22 cellular contexts compared by ENCODE assay signal in the genomic region with DNA sequence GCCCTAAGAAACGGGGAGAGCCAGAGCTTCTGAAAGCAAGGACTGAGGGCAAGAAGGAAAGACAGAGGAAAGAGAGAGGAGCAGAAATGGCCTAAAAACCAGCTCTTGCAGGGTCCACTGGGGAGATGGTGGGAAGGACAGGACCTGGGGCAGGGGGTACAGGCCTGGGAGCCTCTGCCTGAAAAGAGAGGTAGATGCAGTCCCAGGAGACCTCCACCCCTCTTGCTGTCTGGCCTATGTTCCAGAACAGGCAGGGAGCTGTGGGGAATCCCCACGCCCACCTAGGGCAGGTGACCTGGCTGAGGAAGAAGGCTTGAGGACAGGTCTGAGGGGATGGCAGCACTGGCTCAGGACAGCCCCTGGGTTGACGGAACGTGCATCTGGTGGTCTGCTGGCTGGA. TPM values are rescaled to one million over a fixed set of nuclear protein-coding genes. Genes with fewer than 3 reads are reported as not detected.
DNase-seq lines count a peak whose midpoint lies in the region; ATAC-seq and TF ChIP-seq lines count a peak whose summit lies in the region.
"Had no signal": no experiment of that assay in that cellular context is flagged by ENCODE, and none has a peak within 500 bp of the region (broad histone marks: within the 10 kb centered on the region; RNA-seq: fewer than 3 reads in every experiment).

No MANE protein-coding gene starts in this region.

- no peaks in the 10 kb centered on the region for H3K4me1 ChIP-seq in vagina
- H3K4me1 ChIP-seq: A549 had no signal

- peak; percentile 30 for DNase-seq in activated CD4-positive, alpha-beta T cell treated with anti-CD3 and anti-CD28 coated beads, Interleukin-2, amount 10 ng/mL, durations not matched to agents 24 days and 14 days
- no peak for DNase-seq in activated CD4-positive, alpha-beta T cell treated with anti-CD3 and anti-CD28 coated beads for 1 hour
- DNase-seq in islet precursor cell (peak; percentile 29), vagina (ENCODE audit: extremely low spot score in 2 of 2) (peak; percentile 77), DMS79 (lab: John Stamatoyannopoulos, UW) (no peak)
- no peak for DNase-seq in activated naive CD8-positive, alpha-beta T cell treated with anti-CD3 and anti-CD28 coated beads, Interleukin-2, amount 50 U/mL, for 24 hours
- DNase-seq: AML-193; C1 segment of cervical spinal cord; CD4-positive, alpha-beta memory T cell; CD4-positive, CD25-positive, alpha-beta regulatory T cell; CD8-positive, alpha-beta memory T cell; COR-L47; DMS 273 treated with DMSO at 0.1 percent for 48 hours; DMS153; DMS53; DMS79 treated with DMSO at 0.1 percent for 48 hours; GF-D8 had no signal

- H3K27me3 Mint-ChIP-seq in activated CD4-positive, alpha-beta T cell treated with anti-CD3 and anti-CD28 coated beads, Interleukin-2, amount 10 ng/mL, durations not matched to agents 24 days and 14 days, result no peaks in the 10 kb centered on the region
- H3K27me3 Mint-ChIP-seq in activated naive CD8-positive, alpha-beta T cell treated with anti-CD3 and anti-CD28 coated beads, Interleukin-2, amount 50 U/mL, for 24 hours, result peaks cover 6% of the 10 kb centered on the region

- no peak overlapping the region for H3K27ac ChIP-seq in vagina
- H3K27ac ChIP-seq: 22Rv1, A549 had no signal

- no peak for TF ChIP-seq POLR2A in vagina (IDR thresholded peaks at IDR 0.05)

- no peaks in the 10 kb centered on the region for H3K36me3 Mint-ChIP-seq in activated CD4-positive, alpha-beta T cell treated with anti-CD3 and anti-CD28 coated beads, Interleukin-2, amount 10 ng/mL, durations not matched to agents 24 days and 14 days (ENCODE audit: low read depth)
- no peaks in the 10 kb centered on the region for H3K36me3 Mint-ChIP-seq in activated naive CD8-positive, alpha-beta T cell treated with anti-CD3 and anti-CD28 coated beads, Interleukin-2, amount 50 U/mL, for 24 hours (ENCODE audit: low read depth)
- H3K36me3 Mint-ChIP-seq: CD14-positive monocyte; CD4-positive, alpha-beta memory T cell; CD4-positive, CD25-positive, alpha-beta regulatory T cell; CD8-positive, alpha-beta memory T cell had no signal

- ATAC-seq in activated naive CD8-positive, alpha-beta T cell treated with anti-CD3 and anti-CD28 coated beads, Interleukin-2, amount 50 U/mL, for 24 hours, result no peak

- no peaks in the 10 kb centered on the region for H3K9me3 Mint-ChIP-seq in activated CD4-positive, alpha-beta T cell treated with anti-CD3 and anti-CD28 coated beads, Interleukin-2, amount 10 ng/mL, durations not matched to agents 24 days and 14 days
- no peaks in the 10 kb centered on the region for H3K9me3 Mint-ChIP-seq in activated naive CD8-positive, alpha-beta T cell treated with anti-CD3 and anti-CD28 coated beads, Interleukin-2, amount 50 U/mL, for 24 hours
- H3K9me3 Mint-ChIP-seq: CD14-positive monocyte; CD4-positive, alpha-beta memory T cell; CD4-positive, CD25-positive, alpha-beta regulatory T cell; CD8-positive, alpha-beta memory T cell had no signal

- no peaks in the 10 kb centered on the region for H3K27me3 ChIP-seq in vagina

- H3K4me3 Mint-ChIP-seq in activated CD4-positive, alpha-beta T cell treated with anti-CD3 and anti-CD28 coated beads, Interleukin-2, amount 10 ng/mL, durations not matched to agents 24 days and 14 days, result no peak overlapping the region
- H3K4me3 Mint-ChIP-seq in activated naive CD8-positive, alpha-beta T cell treated with anti-CD3 and anti-CD28 coated beads, Interleukin-2, amount 50 U/mL, for 24 hours, result no peak overlapping the region
- H3K4me3 Mint-ChIP-seq: B cell; CD14-positive monocyte; CD4-positive, CD25-positive, alpha-beta regulatory T cell; CD8-positive, alpha-beta memory T cell had no signal

- H3K27ac Mint-ChIP-seq in activated CD4-positive, alpha-beta T cell treated with anti-CD3 and anti-CD28 coated beads, Interleukin-2, amount 10 ng/mL, durations not matched to agents 24 days and 14 days, result no peak overlapping the region
- H3K27ac Mint-ChIP-seq in activated naive CD8-positive, alpha-beta T cell treated with anti-CD3 and anti-CD28 coated beads, Interleukin-2, amount 50 U/mL, for 24 hours, result no peak overlapping the region
- H3K27ac Mint-ChIP-seq: B cell; CD14-positive monocyte; CD4-positive, alpha-beta memory T cell; CD4-positive, CD25-positive, alpha-beta regulatory T cell had no signal

- peaks cover 7% of the 10 kb centered on the region for H3K4me1 Mint-ChIP-seq in activated CD4-positive, alpha-beta T cell treated with anti-CD3 and anti-CD28 coated beads, Interleukin-2, amount 10 ng/mL, durations not matched to agents 24 days and 14 days
- H3K4me1 Mint-ChIP-seq in activated naive CD8-positive, alpha-beta T cell treated with anti-CD3 and anti-CD28 coated beads, Interleukin-2, amount 50 U/mL, for 24 hours, result peaks cover 13% of the 10 kb centered on the region

- intact Hi-C loops in activated CD4-positive, alpha-beta T cell treated with anti-CD3 and anti-CD28 coated beads, Interleukin-2, amount 10 ng/mL, durations not matched to agents 24 days and 14 days (cut with micrococcal nuclease), result no loop called here
- intact Hi-C loops in vagina (cut with DNase I), result no loop called here

- H3K36me3 ChIP-seq in vagina, result no peaks in the 10 kb centered on the region

- no peaks in the 10 kb centered on the region for H3K9me3 ChIP-seq in vagina
- H3K9me3 ChIP-seq: A549 had no signal

- no peak for TF ChIP-seq CTCF in vagina (IDR thresholded peaks at IDR 0.05)

- H3K4me3 ChIP-seq in vagina, result no peak overlapping the region
- H3K4me3 ChIP-seq: A549 had no signal

RNA-seq across cellular contexts. Expression of a gene that starts 4.6 kb away (rescaled TPM):
- total RNA-seq in activated CD4-positive, alpha-beta T cell treated with anti-CD3 and anti-CD28 coated beads, Interleukin-2, amount 10 ng/mL, durations not matched to agents 24 days and 14 days, result not detected in 2 replicates
- not detected for total RNA-seq in vagina
- total RNA-seq: A172; B cell; CD4-positive, alpha-beta memory T cell; CD4-positive, CD25-positive, alpha-beta regulatory T cell; CD8-positive, alpha-beta memory T cell had no signal

Comparison
In these comparisons a context has a peak if more than half of its experiments do, and no peak if none do; other contexts are left out.
1. DNase-seq: peak in activated CD4-positive, alpha-beta T cell treated with anti-CD3 and anti-CD28 coated beads, Interleukin-2, amount 10 ng/mL, durations not matched to agents 24 days and 14 days (single experiment), islet precursor cell (single experiment) and vagina (2 of 2); none in activated CD4-positive, alpha-beta T cell treated with anti-CD3 and anti-CD28 coated beads for 1 hour (single experiment), DMS79 (single experiment) and activated naive CD8-positive, alpha-beta T cell treated with anti-CD3 and anti-CD28 coated beads, Interleukin-2, amount 50 U/mL, for 24 hours (single experiment).